1 cellular context compared by ENCODE assay signal in the genomic region with DNA sequence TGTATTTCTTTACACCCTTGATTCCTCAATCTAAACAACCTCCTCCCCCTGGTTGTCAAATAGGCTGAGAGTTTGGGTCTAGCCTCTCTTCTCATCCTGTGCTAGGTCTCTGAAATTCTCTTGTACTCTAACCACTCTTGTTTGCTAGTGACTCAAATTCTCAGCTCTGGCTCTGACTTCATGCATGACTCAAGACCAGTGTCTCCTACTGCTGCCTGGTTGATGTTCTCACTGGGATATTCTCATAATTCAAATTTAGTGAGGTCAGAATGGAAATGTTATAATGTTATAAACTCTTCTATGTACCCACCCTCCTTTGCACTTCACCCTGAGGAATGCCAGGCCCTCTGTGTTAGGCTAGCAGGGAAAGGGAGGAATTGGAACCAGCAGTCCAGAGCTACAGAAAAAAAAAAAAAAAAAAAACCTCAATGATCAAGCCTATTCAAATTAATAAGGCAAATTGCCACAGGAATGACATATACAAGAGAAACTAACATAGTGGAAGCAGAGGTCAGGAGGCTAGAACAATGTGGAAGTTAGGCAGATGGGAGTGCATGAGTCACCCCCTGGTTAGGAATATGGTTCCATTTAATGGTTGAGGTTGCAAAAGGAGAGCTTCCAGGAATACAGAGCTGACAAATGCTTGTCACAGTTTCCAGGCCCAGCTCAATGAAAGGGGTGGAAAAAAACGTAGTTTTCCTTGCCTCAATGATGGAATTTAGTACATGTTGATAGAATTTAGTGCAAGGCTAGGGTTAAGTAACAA.
TF ChIP-seq lines count a peak whose summit lies in the region.

No MANE protein-coding gene starts in this region.

TF ChIP-seq in endothelial cell of umbilical vein, 7 proteins besides CTCF, POLR2A, EP300 and RAD21:
- TF ChIP-seq EZH2 (IDR thresholded peaks at IDR 0.05; ENCODE audit: borderline replicate concordance, low read depth, low read length, severe bottlenecking) (no peak), JUN (IDR thresholded peaks at IDR 0.05; ENCODE audit: borderline replicate concordance, insufficient read depth, insufficient read length, low read depth) (peak; percentile 83), MYC (IDR thresholded peaks at IDR 0.05; ENCODE audit: low read depth, low read length) (no peak), GATA2 (IDR thresholded peaks at IDR 0.05; ENCODE audit: insufficient read depth, insufficient read length, low read depth, low read length) (no peak), POLR2AphosphoS5 (IDR thresholded peaks at IDR 0.05; ENCODE audit: insufficient read depth, low read depth, low read length) (no peak), FOS (IDR thresholded peaks at IDR 0.05; ENCODE audit: borderline replicate concordance, insufficient read depth, low read length) (no peak)
- TF ChIP-seq, protein P1, sequence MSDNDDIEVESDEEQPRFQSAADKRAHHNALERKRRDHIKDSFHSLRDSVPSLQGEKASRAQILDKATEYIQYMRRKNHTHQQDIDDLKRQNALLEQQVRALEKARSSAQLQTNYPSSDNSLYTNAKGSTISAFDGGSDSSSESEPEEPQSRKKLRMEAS (IDR thresholded peaks at IDR 0.05; ENCODE audit: insufficient read depth, insufficient read length) = no peak
